ENCODE assay signal across 1 cellular context in genomic region chr3:51279448-51279847, GRCh38.
TF ChIP-seq lines count a peak whose summit lies in the region.

No MANE protein-coding gene starts in this region.

TF ChIP-seq in HepG2, 621 proteins besides CTCF, POLR2A, EP300 and RAD21 (continued from another document):
- TF ChIP-seq E2F1 (CRISPR knock-in tag; IDR thresholded peaks at IDR 0.05) (no peak), ZNF205 (CRISPR knock-in tag; IDR thresholded peaks at IDR 0.05) (no peak), ZSCAN30 (CRISPR knock-in tag; IDR thresholded peaks at IDR 0.05) (no peak)
- TF ChIP-seq, protein P1, sequence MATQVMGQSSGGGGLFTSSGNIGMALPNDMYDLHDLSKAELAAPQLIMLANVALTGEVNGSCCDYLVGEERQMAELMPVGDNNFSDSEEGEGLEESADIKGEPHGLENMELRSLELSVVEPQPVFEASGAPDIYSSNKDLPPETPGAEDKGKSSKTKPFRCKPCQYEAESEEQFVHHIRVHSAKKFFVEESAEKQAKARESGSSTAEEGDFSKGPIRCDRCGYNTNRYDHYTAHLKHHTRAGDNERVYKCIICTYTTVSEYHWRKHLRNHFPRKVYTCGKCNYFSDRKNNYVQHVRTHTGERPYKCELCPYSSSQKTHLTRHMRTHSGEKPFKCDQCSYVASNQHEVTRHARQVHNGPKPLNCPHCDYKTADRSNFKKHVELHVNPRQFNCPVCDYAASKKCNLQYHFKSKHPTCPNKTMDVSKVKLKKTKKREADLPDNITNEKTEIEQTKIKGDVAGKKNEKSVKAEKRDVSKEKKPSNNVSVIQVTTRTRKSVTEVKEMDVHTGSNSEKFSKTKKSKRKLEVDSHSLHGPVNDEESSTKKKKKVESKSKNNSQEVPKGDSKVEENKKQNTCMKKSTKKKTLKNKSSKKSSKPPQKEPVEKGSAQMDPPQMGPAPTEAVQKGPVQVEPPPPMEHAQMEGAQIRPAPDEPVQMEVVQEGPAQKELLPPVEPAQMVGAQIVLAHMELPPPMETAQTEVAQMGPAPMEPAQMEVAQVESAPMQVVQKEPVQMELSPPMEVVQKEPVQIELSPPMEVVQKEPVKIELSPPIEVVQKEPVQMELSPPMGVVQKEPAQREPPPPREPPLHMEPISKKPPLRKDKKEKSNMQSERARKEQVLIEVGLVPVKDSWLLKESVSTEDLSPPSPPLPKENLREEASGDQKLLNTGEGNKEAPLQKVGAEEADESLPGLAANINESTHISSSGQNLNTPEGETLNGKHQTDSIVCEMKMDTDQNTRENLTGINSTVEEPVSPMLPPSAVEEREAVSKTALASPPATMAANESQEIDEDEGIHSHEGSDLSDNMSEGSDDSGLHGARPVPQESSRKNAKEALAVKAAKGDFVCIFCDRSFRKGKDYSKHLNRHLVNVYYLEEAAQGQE (IDR thresholded peaks at IDR 0.05; ENCODE audit: borderline replicate concordance in 1 of 2, low read depth in 1 of 2, low read length in 2 of 2): no peak
